ENCODE assay signal across 19 cellular contexts in genomic region chr7:15213093-15213492, GRCh38.
DNase-seq lines count a peak whose midpoint lies in the region; ATAC-seq, FAIRE-seq and TF ChIP-seq lines count a peak whose summit lies in the region.
"Had no signal": no experiment of that assay in that cellular context is flagged by ENCODE, and none has a peak within 500 bp of the region (broad histone marks: within the 10 kb centered on the region; RNA-seq: fewer than 3 reads in every experiment).

No MANE protein-coding gene starts in this region.

- H3K4me2 ChIP-seq in HepG2 (ENCODE audit: low read depth, low read length) = no peak overlapping the region
- H3K4me2 ChIP-seq: BLaER1 treated with 17β-estradiol and CSF1 and Interleukin-3, amounts not matched to agents 10 nM and 100 nM had no signal

- no peak overlapping the region for H2AFZ ChIP-seq in HepG2 (ENCODE audit: low read length)

- intact Hi-C loops in HepG2 (cut with micrococcal nuclease; ENCODE audit: unreplicated experiment) (no loop called here), right lobe of liver (cut with DNase I) (no loop called here)

- H3K4me3 ChIP-seq in liver (ENCODE audit: low read depth in 1 of 3, low read length in 3 of 3) (no peak overlapping the region), HepG2 (replicated peaks in 1 of 3; ENCODE audit: insufficient read depth in 1 of 3, low read depth in 2 of 3, low read length in 3 of 3) (no peak overlapping the region), right lobe of liver (no peak overlapping the region), BE2C (ENCODE audit: low read depth, low read length) (no peak overlapping the region)
- H3K4me3 ChIP-seq: BLaER1 treated with 17β-estradiol and CSF1 and Interleukin-3, amounts not matched to agents 10 nM and 100 nM; GM12878 had no signal

- CTCF ChIA-PET in HepG2 (lab: Yijun Ruan, JAX; ENCODE audit: low intra/inter-chr PET ratio, low total read pairs) = no interaction called here

- H3K27ac ChIP-seq in liver (ENCODE audit: low read depth in 1 of 2, low read length in 2 of 2) (no peak overlapping the region), HepG2 (ENCODE audit: extremely low read length, insufficient read depth, low read length) (no peak overlapping the region), right lobe of liver (no peak overlapping the region)
- H3K27ac ChIP-seq: 22Rv1; BLaER1 treated with 17β-estradiol and CSF1 and Interleukin-3, amounts not matched to agents 10 nM and 100 nM; C4-2B had no signal

- 33% methylated on average over 2 of the region's 2 CpGs for WGBS in liver
- WGBS in HepG2 (ENCODE audit: low lambda C conversion rate) = 29% methylated on average over 2 of the region's 2 CpGs
- WGBS in right lobe of liver (ENCODE audit: insufficient coverage, low coverage, low lambda C conversion rate, missing lambda C conversion rate) = 16% methylated on average over 2 of the region's 2 CpGs

- H3K4me1 ChIP-seq in liver (ENCODE audit: control insufficient read depth in 4 of 4, insufficient read depth in 4 of 4, low read length in 3 of 4) (peaks cover 0 to 14% (median 0%) of the 10 kb centered on the region in 4 donors), HepG2 (ENCODE audit: insufficient read depth, low read length) (no peaks in the 10 kb centered on the region), right lobe of liver (peaks cover 0 to 14% (median 0%) of the 10 kb centered on the region in 4 donors), BE2C (no peaks in the 10 kb centered on the region)
- H3K4me1 ChIP-seq: BLaER1 treated with 17β-estradiol and CSF1 and Interleukin-3, amounts not matched to agents 10 nM and 100 nM; Caco-2 had no signal

- POLR2A ChIA-PET in HepG2 (lab: Yijun Ruan, JAX) = no interaction called here

- no peaks in the 10 kb centered on the region for H3K36me3 ChIP-seq in liver (ENCODE audit: control insufficient read depth in 4 of 4, insufficient read depth in 3 of 4, low read depth in 1 of 4, low read length in 3 of 4)
- no peaks in the 10 kb centered on the region for H3K36me3 ChIP-seq in HepG2 (replicated peaks in 1 of 2; ENCODE audit: control insufficient read depth in 1 of 2, insufficient read depth in 2 of 2, low read length in 2 of 2)
- H3K36me3 ChIP-seq in right lobe of liver = no peaks in the 10 kb centered on the region
- H3K36me3 ChIP-seq in BE2C = no peaks in the 10 kb centered on the region
- H3K36me3 ChIP-seq: BLaER1 treated with 17β-estradiol and CSF1 and Interleukin-3, amounts not matched to agents 10 nM and 100 nM had no signal

- TF ChIP-seq EP300 in HepG2 (IDR thresholded peaks at IDR 0.05; ENCODE audit: low read depth in 2 of 2, low read length in 2 of 2) = no peak
- TF ChIP-seq EP300 in HepG2 (CRISPR knock-in tag; IDR thresholded peaks at IDR 0.05; ENCODE audit: borderline replicate concordance) = no peak

- TF ChIP-seq POLR2A in HepG2 (IDR thresholded peaks at IDR 0.05; ENCODE audit: insufficient read depth in 1 of 2, low read depth in 2 of 2, low read length in 2 of 2) = no peak
- no peak for TF ChIP-seq POLR2A in right lobe of liver (IDR thresholded peaks at IDR 0.05)

- TF ChIP-seq RAD21 in liver (IDR thresholded peaks at IDR 0.05) (no peak), HepG2 (CRISPR knock-in tag; IDR thresholded peaks at IDR 0.05) (no peak)

- no peak for DNase-seq in HepG2 (ENCODE audit: low spot score)
- DNase-seq in foreskin melanocyte = peak; percentile 46
- DNase-seq in right lobe of liver = no peak
- no peak for DNase-seq in G401 (ENCODE audit: low spot score)
- DNase-seq in BE2C = no peak
- DNase-seq: ACHN; Caco-2; Calu3; CD4-positive, alpha-beta T cell; CD8-positive, alpha-beta T cell; DMS79 treated with DMSO at 0.1 percent for 48 hours; GDM1 had no signal

- H4K20me1 ChIP-seq in HepG2 (ENCODE audit: insufficient read depth, low read length) = no peaks in the 10 kb centered on the region
- H4K20me1 ChIP-seq: BLaER1 treated with 17β-estradiol and CSF1 and Interleukin-3, amounts not matched to agents 10 nM and 100 nM had no signal

- H3K9me3 ChIP-seq in liver (ENCODE audit: control insufficient read depth in 4 of 4, low read length in 3 of 4) (no peaks in the 10 kb centered on the region), HepG2 (ENCODE audit: low read length) (peaks cover 68% of the 10 kb centered on the region), right lobe of liver (no peaks in the 10 kb centered on the region), BE2C (no peaks in the 10 kb centered on the region)
- H3K9me3 ChIP-seq: BLaER1 treated with 17β-estradiol and CSF1 and Interleukin-3, amounts not matched to agents 10 nM and 100 nM; Caco-2 had no signal

- H3K27me3 ChIP-seq in liver (ENCODE audit: control insufficient read depth in 4 of 4, insufficient read depth in 4 of 4, low read length in 3 of 4) = no peaks in the 10 kb centered on the region
- no peaks in the 10 kb centered on the region for H3K27me3 ChIP-seq in HepG2 (ENCODE audit: control insufficient read depth in 1 of 2, insufficient read depth in 2 of 2, low read length in 2 of 2)
- H3K27me3 ChIP-seq in right lobe of liver = no peaks in the 10 kb centered on the region
- no peaks in the 10 kb centered on the region for H3K27me3 ChIP-seq in BE2C
- H3K27me3 ChIP-seq: BLaER1 treated with 17β-estradiol and CSF1 and Interleukin-3, amounts not matched to agents 10 nM and 100 nM had no signal

- in situ Hi-C loops in HepG2 (cut with HindIII; ENCODE audit: extremely low pct_ligation_motif_present, low pct_unique_long_range_greater_than_20kb) = no loop called here
- in situ Hi-C loops in G401 (cut with HindIII; ENCODE audit: low sequenced_read_pairs) = no loop called here

- H3K9ac ChIP-seq in liver (ENCODE audit: low read depth in 1 of 2, low read length in 2 of 2) (no peak overlapping the region), HepG2 (ENCODE audit: insufficient read depth, low read depth, low read length) (no peak overlapping the region)
- H3K9ac ChIP-seq: BLaER1 treated with 17β-estradiol and CSF1 and Interleukin-3, amounts not matched to agents 10 nM and 100 nM had no signal

- no peaks in the 10 kb centered on the region for H3K79me2 ChIP-seq in HepG2 (ENCODE audit: insufficient read depth, low read length)

- no TSS peak for BruUV-seq in HepG2 (replicated peaks; lab: Mats Ljungman, UMichigan)

- ATAC-seq in HepG2 = no peak
- ATAC-seq in right lobe of liver = peak; percentile 68 to 81 (median 76)
- ATAC-seq: CD8-positive, alpha-beta T cell; GM12878 had no signal

- FAIRE-seq in HepG2 (lab: Jason Lieb, UNC) = no peak
- FAIRE-seq: GM12878, GM12892, GM19239 had no signal

- TF ChIP-seq CTCF in liver (IDR thresholded peaks at IDR 0.05; ENCODE audit: low read depth, low read length, missing input control) (no peak), HepG2 (CRISPR knock-in tag; IDR thresholded peaks at IDR 0.05) (no peak), right lobe of liver (IDR thresholded peaks at IDR 0.05) (no peak), BE2C (IDR thresholded peaks at IDR 0.05; ENCODE audit: low read depth, low read length) (no peak)

TF ChIP-seq in liver, 16 proteins besides CTCF, POLR2A, EP300 and RAD21 (continues in another document):
- TF ChIP-seq FOXA2 (IDR thresholded peaks at IDR 0.05) (no peak), ZBTB33 (IDR thresholded peaks at IDR 0.05) (peak; percentile 31), GABPA (IDR thresholded peaks at IDR 0.05 in 1 of 2, conservative IDR thresholded peaks at IDR 0.05 in 1 of 2) (no peak)
- TF ChIP-seq, protein P1, sequence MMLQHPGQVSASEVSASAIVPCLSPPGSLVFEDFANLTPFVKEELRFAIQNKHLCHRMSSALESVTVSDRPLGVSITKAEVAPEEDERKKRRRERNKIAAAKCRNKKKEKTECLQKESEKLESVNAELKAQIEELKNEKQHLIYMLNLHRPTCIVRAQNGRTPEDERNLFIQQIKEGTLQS (IDR thresholded peaks at IDR 0.05) = no peak

TF ChIP-seq in HepG2, 621 proteins besides CTCF, POLR2A, EP300 and RAD21:
- TF ChIP-seq POLR2AphosphoS5 (IDR thresholded peaks at IDR 0.05; ENCODE audit: low read depth, low read length) (no peak), HOXA9 (CRISPR knock-in tag; IDR thresholded peaks at IDR 0.05; ENCODE audit: borderline replicate concordance) (no peak), JUND (CRISPR knock-in tag; IDR thresholded peaks at IDR 0.05) (no peak), ZSCAN5A (CRISPR knock-in tag; IDR thresholded peaks at IDR 0.05; ENCODE audit: borderline replicate concordance) (no peak), PHF5A (CRISPR knock-in tag; IDR thresholded peaks at IDR 0.05; ENCODE audit: low read depth, unreplicated experiment) (no peak), HDAC1 (CRISPR knock-in tag; IDR thresholded peaks at IDR 0.05) (no peak), BRCA1 (CRISPR knock-in tag; IDR thresholded peaks at IDR 0.05) (no peak), NONO (IDR thresholded peaks at IDR 0.05) (no peak), NONO (CRISPR knock-in tag; conservative IDR thresholded peaks at IDR 0.05) (no peak), ZFAT (CRISPR knock-in tag; conservative IDR thresholded peaks at IDR 0.05) (no peak), ZNF589 (CRISPR knock-in tag; conservative IDR thresholded peaks at IDR 0.05) (no peak), KDM6A (CRISPR knock-in tag; IDR thresholded peaks at IDR 0.05; ENCODE audit: low read depth) (no peak), ZNF3 (CRISPR knock-in tag; IDR thresholded peaks at IDR 0.05) (no peak), ZNF224 (CRISPR knock-in tag; IDR thresholded peaks at IDR 0.05) (no peak), ZSCAN21 (CRISPR knock-in tag; IDR thresholded peaks at IDR 0.05; ENCODE audit: borderline replicate concordance) (no peak), SCMH1 (CRISPR knock-in tag; IDR thresholded peaks at IDR 0.05; ENCODE audit: borderline replicate concordance) (no peak), CC2D1A (CRISPR knock-in tag; IDR thresholded peaks at IDR 0.05) (no peak), ZNF12 (CRISPR knock-in tag; IDR thresholded peaks at IDR 0.05) (no peak)
